In genomic region chr5:59709833-59710232, GRCh38 we compare ENCODE assay signal across 15 cellular contexts.
DNase-seq lines count a peak whose midpoint lies in the region; ATAC-seq and TF ChIP-seq lines count a peak whose summit lies in the region.
"Had no signal": no experiment of that assay in that cellular context is flagged by ENCODE, and none has a peak within 500 bp of the region (broad histone marks: within the 10 kb centered on the region; RNA-seq: fewer than 3 reads in every experiment).

No MANE protein-coding gene starts in this region.

- peak overlapping the region; percentile 12 for H3K4me3 Mint-ChIP-seq in neural progenitor cell
- H3K4me3 Mint-ChIP-seq: natural killer cell; T-helper 1 cell treated with Interleukin-12 subunit alpha and Interleukin-12 subunit beta and Interleukin-4 antibody, amounts not matched to agents 30 μg/mL and 1 μg/mL, for 36 hours had no signal

- H3K4me3 ChIP-seq in RWPE2 (ENCODE audit: severe bottlenecking) (no peak overlapping the region), neural progenitor cell (peak overlapping the region; percentile 7), OCI-LY7 (ENCODE audit: low read depth, low read length, poor library complexity, severe bottlenecking) (no peak overlapping the region)

- BruUV-seq in OCI-LY7 (replicated peaks; lab: Mats Ljungman, UMichigan), result no TSS peak

- TF ChIP-seq CTCF in RWPE2 (IDR thresholded peaks at IDR 0.05; ENCODE audit: poor library complexity, severe bottlenecking) (no peak), neural progenitor cell (IDR thresholded peaks at IDR 0.05) (no peak), OCI-LY7 (conservative IDR thresholded peaks at IDR 0.05; ENCODE audit: low read length) (no peak)

- DNase-seq in Daoy (ENCODE audit: low read depth) (peak; percentile 47), RWPE2 (ENCODE audit: low spot score) (no peak), fibroblast of gingiva (ENCODE audit: low read depth) (peak; percentile 70), neural progenitor cell (ENCODE audit: low spot score) (peak; percentile 33), OCI-LY7 (ENCODE audit: low spot score) (no peak), Ammon's horn (ENCODE audit: low spot score) (no peak)
- no peak for DNase-seq in activated CD8-positive, alpha-beta memory T cell treated with anti-CD3 and anti-CD28 coated beads, Interleukin-2, amount 50 U/mL, for 48 hours
- DNase-seq: aorta; COR-L47; glutamatergic neuron; Kasumi-1; natural killer cell; stimulated activated CD4-positive, alpha-beta T cell treated with anti-CD3 and anti-CD28 coated beads, Interleukin-2, amount 100 ng/mL, for 48 hours had no signal

- no peaks in the 10 kb centered on the region for H3K9me2 ChIP-seq in OCI-LY7 (ENCODE audit: insufficient read depth, low read length)

- H3K4me2 ChIP-seq in neural progenitor cell (peak overlapping the region; percentile 71), OCI-LY7 (ENCODE audit: low read length) (no peak overlapping the region)

- no peaks in the 10 kb centered on the region for H4K20me1 ChIP-seq in neural progenitor cell (ENCODE audit: low read depth)
- no peaks in the 10 kb centered on the region for H4K20me1 ChIP-seq in OCI-LY7 (ENCODE audit: insufficient read depth, low read length)

- H3K4me1 ChIP-seq in RWPE2 (ENCODE audit: insufficient read depth, poor library complexity, severe bottlenecking), result peaks cover 10% of the 10 kb centered on the region
- peaks cover 43% of the 10 kb centered on the region for H3K4me1 ChIP-seq in neural progenitor cell
- H3K4me1 ChIP-seq in OCI-LY7 (ENCODE audit: insufficient read depth, low read length, poor library complexity, severe bottlenecking), result no peaks in the 10 kb centered on the region

- CTCF ChIA-PET in OCI-LY7 (lab: Charles Lee; ENCODE audit: unreplicated experiment), result no interaction called here

- no peaks in the 10 kb centered on the region for H3K79me2 ChIP-seq in neural progenitor cell (ENCODE audit: low read depth)
- H3K79me2 ChIP-seq in OCI-LY7 (ENCODE audit: insufficient read depth, low read depth, low read length), result no peaks in the 10 kb centered on the region

- peaks cover 3% of the 10 kb centered on the region for H3K36me3 Mint-ChIP-seq in neural progenitor cell
- H3K36me3 Mint-ChIP-seq: natural killer cell had no signal

- peaks cover 23% of the 10 kb centered on the region for H3K9me3 Mint-ChIP-seq in neural progenitor cell
- H3K9me3 Mint-ChIP-seq: natural killer cell had no signal

- H3K27me3 ChIP-seq in RWPE2 (ENCODE audit: insufficient read depth, poor library complexity, severe bottlenecking), result no peaks in the 10 kb centered on the region
- H3K27me3 ChIP-seq in neural progenitor cell, result no peaks in the 10 kb centered on the region

- peak overlapping the region; percentile 19 for H3K27ac Mint-ChIP-seq in neural progenitor cell
- H3K27ac Mint-ChIP-seq: natural killer cell; T-helper 1 cell treated with Interleukin-12 subunit alpha and Interleukin-12 subunit beta and Interleukin-4 antibody, amounts not matched to agents 30 μg/mL and 1 μg/mL, for 36 hours had no signal

- no peak overlapping the region for H3K27ac ChIP-seq in RWPE2 (ENCODE audit: poor library complexity, severe bottlenecking)
- peak overlapping the region; percentile 59 for H3K27ac ChIP-seq in neural progenitor cell
- H3K27ac ChIP-seq in OCI-LY7 (ENCODE audit: low read depth, low read length, poor library complexity, severe bottlenecking), result no peak overlapping the region

- peaks cover 2% of the 10 kb centered on the region for H3K27me3 Mint-ChIP-seq in neural progenitor cell (ENCODE audit: insufficient read depth, low read depth)

- no peaks in the 10 kb centered on the region for H3K36me3 ChIP-seq in RWPE2 (ENCODE audit: low read depth)
- no peaks in the 10 kb centered on the region for H3K36me3 ChIP-seq in neural progenitor cell
- H3K36me3 ChIP-seq in OCI-LY7 (ENCODE audit: insufficient read depth, low read length), result no peaks in the 10 kb centered on the region

- peak; percentile 77 for ATAC-seq in RWPE2 (ENCODE audit: low read depth)
- no peak for ATAC-seq in GM18502 (IDR thresholded peaks at IDR 0.05; ENCODE audit: poor library complexity, unreplicated experiment)
- ATAC-seq: natural killer cell had no signal

- H2AFZ ChIP-seq in neural progenitor cell (replicated peaks), result no peak overlapping the region
- H2AFZ ChIP-seq in OCI-LY7 (ENCODE audit: low read length), result no peak overlapping the region

- intact Hi-C loops in OCI-LY7 (cut with micrococcal nuclease; ENCODE audit: unreplicated experiment), result no loop called here

- peaks cover 2% of the 10 kb centered on the region for H3K9me3 ChIP-seq in RWPE2 (ENCODE audit: severe bottlenecking)
- H3K9me3 ChIP-seq in neural progenitor cell (ENCODE audit: low read depth), result peaks cover 5% of the 10 kb centered on the region
- H3K9me3 ChIP-seq in OCI-LY7 (ENCODE audit: low read length), result peaks cover 16% of the 10 kb centered on the region

- H3F3A ChIP-seq in neural progenitor cell (ENCODE audit: low read depth), result peaks cover 35% of the 10 kb centered on the region

- peaks cover 18% of the 10 kb centered on the region for H3K4me1 Mint-ChIP-seq in neural progenitor cell
- H3K4me1 Mint-ChIP-seq: natural killer cell had no signal

- no peak overlapping the region for H3K9ac ChIP-seq in neural progenitor cell

- POLR2A ChIA-PET in OCI-LY7 (lab: Charles Lee), result no interaction called here

Comparison
In these comparisons a context has a peak if more than half of its experiments do, and no peak if none do; other contexts are left out.
1. DNase-seq: peak in Daoy (single experiment), fibroblast of gingiva (single experiment) and neural progenitor cell (single experiment); none in RWPE2 (single experiment), OCI-LY7 (single experiment), Ammon's horn (single experiment) and activated CD8-positive, alpha-beta memory T cell treated with anti-CD3 and anti-CD28 coated beads, Interleukin-2, amount 50 U/mL, for 48 hours (single experiment).